Comparison of ENCODE assay signal across 1 cellular context in genomic region chr19:5340637-5341447, GRCh38.
TF ChIP-seq lines count a peak whose summit lies in the region.

Gene PTPRS (minus strand): TSS chr19:5340812. CDS start chr19:5286140, 54,672 bp downstream.

TF ChIP-seq in HepG2, 621 proteins besides CTCF, POLR2A, EP300 and RAD21 (continued from another document and continues in another):
- no peak for TF ChIP-seq PRDM10 (CRISPR knock-in tag; IDR thresholded peaks at IDR 0.05; ENCODE audit: low read depth)
- TF ChIP-seq ZNF792 (CRISPR knock-in tag; IDR thresholded peaks at IDR 0.05) = peak; percentile 99
- peak; percentile 84 for TF ChIP-seq GABPB1 (CRISPR knock-in tag; IDR thresholded peaks at IDR 0.05)
- no peak for TF ChIP-seq FOXA1 (IDR thresholded peaks at IDR 0.05)
- TF ChIP-seq FOXA1 (CRISPR knock-in tag; IDR thresholded peaks at IDR 0.05) = 0 out of 2 replicates have a peak, but pooled peaks have one; percentile 31
- TF ChIP-seq SALL2 (CRISPR knock-in tag; IDR thresholded peaks at IDR 0.05) = peak; percentile 98
- no peak for TF ChIP-seq CEBPB (IDR thresholded peaks at IDR 0.05; ENCODE audit: borderline replicate concordance, low read depth, low read length)
- TF ChIP-seq LBX2 (CRISPR knock-in tag; IDR thresholded peaks at IDR 0.05; ENCODE audit: borderline replicate concordance) = peak; percentile 100
- TF ChIP-seq DNMT3B (CRISPR knock-in tag; conservative IDR thresholded peaks at IDR 0.05) = peak; percentile 98
- TF ChIP-seq USF2 (IDR thresholded peaks at IDR 0.05; ENCODE audit: low read depth, low read length) = peak; percentile 89
- peak; percentile 86 for TF ChIP-seq USF2 (CRISPR knock-in tag; IDR thresholded peaks at IDR 0.05; ENCODE audit: borderline replicate concordance)
- TF ChIP-seq ZNF775 (CRISPR knock-in tag; IDR thresholded peaks at IDR 0.05; ENCODE audit: borderline replicate concordance) = peak; percentile 94; the same call in 1 of the 2 replicates
- TF ChIP-seq ZNF180 (CRISPR knock-in tag; IDR thresholded peaks at IDR 0.05; ENCODE audit: borderline replicate concordance, low read depth) = no peak
- TF ChIP-seq HNRNPH1 (optimal IDR thresholded peaks at IDR 0.05; ENCODE audit: low read depth, low read length) = no peak
- no peak for TF ChIP-seq ZNF282 (IDR thresholded peaks at IDR 0.05; ENCODE audit: partially characterized antibody)
- no peak for TF ChIP-seq SMAD1 (CRISPR knock-in tag; IDR thresholded peaks at IDR 0.05; ENCODE audit: borderline replicate concordance, low read depth)
- TF ChIP-seq ZMAT3 (CRISPR knock-in tag; conservative IDR thresholded peaks at IDR 0.05) = peak; percentile 100
- TF ChIP-seq DMAP1 (CRISPR knock-in tag; IDR thresholded peaks at IDR 0.05) = peak; percentile 56; the same call in 1 of the 2 replicates
- TF ChIP-seq STAT6 (CRISPR knock-in tag; IDR thresholded peaks at IDR 0.05; ENCODE audit: borderline replicate concordance) = no peak
- peak; percentile 88 for TF ChIP-seq ZNF598 (CRISPR knock-in tag; IDR thresholded peaks at IDR 0.05; ENCODE audit: borderline replicate concordance)
- peak; percentile 100 for TF ChIP-seq IKZF4 (CRISPR knock-in tag; IDR thresholded peaks at IDR 0.05; ENCODE audit: borderline replicate concordance, low read depth, not compliant biosample characterization)
- peak; percentile 87 for TF ChIP-seq KAT8 (CRISPR knock-in tag; IDR thresholded peaks at IDR 0.05)
- TF ChIP-seq ZNF275 (CRISPR knock-in tag; IDR thresholded peaks at IDR 0.05; ENCODE audit: borderline replicate concordance) = peak; percentile 97
- peak; percentile 63; the same call in 1 of the 2 replicates for TF ChIP-seq ZNF549 (CRISPR knock-in tag; IDR thresholded peaks at IDR 0.05)
- TF ChIP-seq ZNF780A (CRISPR knock-in tag; IDR thresholded peaks at IDR 0.05) = peak; percentile 97
- TF ChIP-seq NCOR1 (IDR thresholded peaks at IDR 0.05; ENCODE audit: borderline replicate concordance, low read length) = no peak
- no peak for TF ChIP-seq MBD4 (IDR thresholded peaks at IDR 0.05; ENCODE audit: borderline replicate concordance, low read length)
- TF ChIP-seq ZNF562 (CRISPR knock-in tag; IDR thresholded peaks at IDR 0.05; ENCODE audit: borderline replicate concordance) = peak; percentile 98
- TF ChIP-seq ASH2L (IDR thresholded peaks at IDR 0.05; ENCODE audit: insufficient read length, low read depth, low read length) = no peak
- TF ChIP-seq MTA3 (CRISPR knock-in tag; IDR thresholded peaks at IDR 0.05) = no peak
- TF ChIP-seq KIAA2018 (CRISPR knock-in tag; IDR thresholded peaks at IDR 0.05; ENCODE audit: borderline replicate concordance) = peak; percentile 77; the same call in 1 of the 2 replicates
- TF ChIP-seq ZNF746 (CRISPR knock-in tag; IDR thresholded peaks at IDR 0.05) = peak; percentile 88; the same call in 1 of the 2 replicates
- peak; percentile 85 for TF ChIP-seq ZNF609 (CRISPR knock-in tag; IDR thresholded peaks at IDR 0.05; ENCODE audit: borderline replicate concordance)
- TF ChIP-seq FOXP1 (IDR thresholded peaks at IDR 0.05) = no peak
- TF ChIP-seq FOXP1 (CRISPR knock-in tag; IDR thresholded peaks at IDR 0.05) = no peak
- peak; percentile 97; the same call in 1 of the 2 replicates for TF ChIP-seq MYNN (CRISPR knock-in tag; IDR thresholded peaks at IDR 0.05; ENCODE audit: low read depth)
